In genomic region chr1:210293191-210293607, GRCh38 we compare ENCODE assay signal across 7 cellular contexts. TPM values are rescaled to one million over a fixed set of nuclear protein-coding genes. Genes with fewer than 3 reads are reported as not detected.
A peak's percentile ranks its signal among the peaks of the same experiment; 100 is the strongest.
DNase-seq lines count a peak whose midpoint lies in the region; ATAC-seq and TF ChIP-seq lines count a peak whose summit lies in the region.

No MANE protein-coding gene starts in this region.

- no peak for ATAC-seq in HG03457 (IDR thresholded peaks at IDR 0.05; ENCODE audit: unreplicated experiment)
- no peak for ATAC-seq in GM18520 (IDR thresholded peaks at IDR 0.05; ENCODE audit: unreplicated experiment)

- intact Hi-C loops in uterus (cut with DNase I; ENCODE audit: low total_unique reads), result no loop called here

- TF ChIP-seq CTCF in KMS-11 (conservative IDR thresholded peaks at IDR 0.05; ENCODE audit: low read depth, low read length) (no peak), uterus (IDR thresholded peaks at IDR 0.05) (no peak)

- H3K4me3 ChIP-seq in KMS-11 (IDR thresholded peaks at IDR 0.05; ENCODE audit: insufficient read depth, low read depth, low read length) (peak overlapping the region; percentile 51), muscle layer of colon (ENCODE audit: low read depth in 1 of 2, low read length in 2 of 2) (peak overlapping the region; percentile 47 to 68), uterus (peak overlapping the region; percentile 23 to 43)

- TF ChIP-seq POLR2A in uterus (IDR thresholded peaks at IDR 0.05), result peak in 1 of 2 donors; percentile 15

- H3K27ac ChIP-seq in KMS-11, result no peak overlapping the region
- peak overlapping the region; percentile 77 for H3K27ac ChIP-seq in muscle layer of colon (ENCODE audit: low read depth, low read length)
- H3K27ac ChIP-seq in uterus, result peak overlapping the region; percentile 85 to 98

- H3K79me2 ChIP-seq in KMS-11 (ENCODE audit: insufficient read depth, low read depth), result no peaks in the 10 kb centered on the region

- H2AFZ ChIP-seq in KMS-11 (ENCODE audit: low read depth), result peak overlapping the region; percentile 85; the same call in 1 of the 2 replicates

- H3K9me3 ChIP-seq in muscle layer of colon (ENCODE audit: low read length) (no peaks in the 10 kb centered on the region), uterus (no peaks in the 10 kb centered on the region)

- DNase-seq in epidermal melanocyte (ENCODE audit: insufficient read length, low spot score) (peak; percentile 37), uterus (peak; percentile 67 to 71), midbrain (lab: John Stamatoyannopoulos, UW) (no peak)

- no peaks in the 10 kb centered on the region for H3K36me3 ChIP-seq in KMS-11 (ENCODE audit: insufficient read depth)
- no peaks in the 10 kb centered on the region for H3K36me3 ChIP-seq in muscle layer of colon (ENCODE audit: insufficient read depth, low read length)
- H3K36me3 ChIP-seq in uterus, result no peaks in the 10 kb centered on the region

- H3K27me3 ChIP-seq in KMS-11 (ENCODE audit: insufficient read depth, low read depth) (no peaks in the 10 kb centered on the region), muscle layer of colon (ENCODE audit: control insufficient read depth in 1 of 2, insufficient read depth in 2 of 2, low read length in 2 of 2) (no peaks in the 10 kb centered on the region), uterus (no peaks in the 10 kb centered on the region)

- peak overlapping the region; percentile 66; the same call in 1 of the 2 replicates for H3K4me2 ChIP-seq in KMS-11

- H4K20me1 ChIP-seq in KMS-11 (ENCODE audit: insufficient read depth), result no peaks in the 10 kb centered on the region

- H3K4me1 ChIP-seq in KMS-11 (ENCODE audit: low read depth, poor library complexity, severe bottlenecking), result no peaks in the 10 kb centered on the region
- H3K4me1 ChIP-seq in muscle layer of colon (ENCODE audit: insufficient read depth, low read length), result peaks cover 39% of the 10 kb centered on the region
- H3K4me1 ChIP-seq in uterus, result peaks cover 0 to 17% of the 10 kb centered on the region in 2 donors

- H3K9ac ChIP-seq in KMS-11 (no peak overlapping the region), muscle layer of colon (ENCODE audit: low read length) (peak overlapping the region; percentile 55)

RNA-seq across cellular contexts. Expression of gene HHAT, which starts 35.5 kb away (rescaled TPM):
- total RNA-seq in uterus, result 10 to 100 TPM in 1 of 4 donors, 1 to 10 TPM in 2, under 1 TPM in 1; 0.88 to 10.9 (median 3.4) TPM
